Comparison of ENCODE assay signal across 25 cellular contexts in the genomic region with DNA sequence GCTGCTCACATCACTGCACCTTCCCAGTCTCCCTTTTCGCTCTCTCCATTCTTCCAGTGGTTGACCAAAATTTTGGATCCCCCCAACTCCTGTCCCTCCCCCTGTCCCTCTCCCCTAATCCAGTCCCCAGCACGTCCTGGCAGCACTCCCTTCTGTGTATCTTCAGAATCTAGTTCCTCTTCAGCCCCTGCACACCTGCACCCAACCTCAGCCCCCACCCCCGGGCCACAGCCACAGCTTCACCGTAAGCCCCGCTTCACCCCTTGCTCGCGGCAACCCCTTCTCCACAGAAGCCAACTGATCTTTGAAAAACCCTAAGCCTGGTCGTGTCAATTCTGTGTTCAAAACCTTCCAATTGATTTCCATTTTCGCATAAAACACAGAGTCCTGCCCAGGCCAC. TPM values are rescaled to one million over a fixed set of nuclear protein-coding genes. Genes with fewer than 3 reads are reported as not detected.
A peak's percentile ranks its signal among the peaks of the same experiment; 100 is the strongest.
DNase-seq lines count a peak whose midpoint lies in the region; ATAC-seq, FAIRE-seq and TF ChIP-seq lines count a peak whose summit lies in the region.
"Had no signal": no experiment of that assay in that cellular context is flagged by ENCODE, and none has a peak within 500 bp of the region (broad histone marks: within the 10 kb centered on the region; RNA-seq: fewer than 3 reads in every experiment).

No MANE protein-coding gene starts in this region.

- H3K9ac ChIP-seq in neural progenitor cell = no peak overlapping the region
- H3K9ac ChIP-seq: BLaER1 treated with 17β-estradiol and CSF1 and Interleukin-3, amounts not matched to agents 10 nM and 100 nM; GM23248 had no signal

- H3K9me3 ChIP-seq in Caco-2 (no peaks in the 10 kb centered on the region), neural progenitor cell (ENCODE audit: low read depth) (no peaks in the 10 kb centered on the region), SJCRH30 (replicated peaks) (no peaks in the 10 kb centered on the region)
- H3K9me3 ChIP-seq: A549, BE2C had no signal

- FAIRE-seq in D721Med (lab: Jason Lieb, UNC) = no peak
- FAIRE-seq: A549, GM12878, GM19239, H1 had no signal

- DNase-seq in Caco-2 (no peak), neural progenitor cell (ENCODE audit: low spot score) (no peak), UCSD-AML1 (lab: John Stamatoyannopoulos, UW; ENCODE audit: unreplicated experiment) (no peak), SJCRH30 (no peak), D721Med (ENCODE audit: insufficient read length, low spot score) (no peak)
- no peak for DNase-seq in central memory CD8-positive, alpha-beta T cell (ENCODE audit: low spot score in 2 of 2)
- DNase-seq: 8988T; ACHN; AML-193; BE2C; Calu3; CD4-positive, alpha-beta T cell; CD8-positive, alpha-beta memory T cell; DMS153; EL; GDM1; GM23248; H7; HCEC 1CT had no signal

- H3K36me3 ChIP-seq in Caco-2 (ENCODE audit: control insufficient read depth, insufficient read depth, low read length) (peaks cover 2% of the 10 kb centered on the region; the same call in 1 of the 2 replicates), neural progenitor cell (no peaks in the 10 kb centered on the region), SJCRH30 (peaks cover 7% of the 10 kb centered on the region; the same call in 1 of the 2 replicates)
- H3K36me3 ChIP-seq: BE2C had no signal

- H3K4me3 ChIP-seq in Caco-2 (ENCODE audit: low read depth, low read length) = no peak overlapping the region
- H3K4me3 ChIP-seq in neural progenitor cell = no peak overlapping the region
- H3K4me3 ChIP-seq in SJCRH30 = no peak overlapping the region
- H3K4me3 ChIP-seq: A549; BLaER1 treated with 17β-estradiol and CSF1 and Interleukin-3, amounts not matched to agents 10 nM and 100 nM; GM12878; GM23248 had no signal

- no peak overlapping the region for H3K27ac ChIP-seq in neural progenitor cell
- no peak overlapping the region for H3K27ac ChIP-seq in SJCRH30
- H3K27ac ChIP-seq: A549; BLaER1 treated with 17β-estradiol and CSF1 and Interleukin-3, amounts not matched to agents 10 nM and 100 nM; GM23248 had no signal

- ATAC-seq in central memory CD8-positive, alpha-beta T cell (replicated peaks; ENCODE audit: extremely low read depth, poor library complexity, severe bottlenecking) = no peak
- ATAC-seq: A549, GM12878 had no signal

- H3K4me2 ChIP-seq in neural progenitor cell = no peak overlapping the region
- H3K4me2 ChIP-seq: A549; BLaER1 treated with 17β-estradiol and CSF1 and Interleukin-3, amounts not matched to agents 10 nM and 100 nM had no signal

- H3K27me3 ChIP-seq in Caco-2 (replicated peaks; ENCODE audit: control insufficient read depth, insufficient read depth, low read length) (no peaks in the 10 kb centered on the region), neural progenitor cell (no peaks in the 10 kb centered on the region), SJCRH30 (no peaks in the 10 kb centered on the region)
- H3K27me3 ChIP-seq: BE2C; BLaER1 treated with 17β-estradiol and CSF1 and Interleukin-3, amounts not matched to agents 10 nM and 100 nM had no signal

- peak overlapping the region; percentile 3 for H3K27ac Mint-ChIP-seq in Caco-2 (ENCODE audit: unreplicated experiment)
- peak overlapping the region; percentile 5 for H3K27ac Mint-ChIP-seq in central memory CD8-positive, alpha-beta T cell (ENCODE audit: low read depth)
- peak overlapping the region; percentile 58 for H3K27ac Mint-ChIP-seq in neural progenitor cell
- H3K27ac Mint-ChIP-seq: CD14-positive monocyte; CD4-positive, alpha-beta T cell had no signal

- TF ChIP-seq CTCF in Caco-2 (IDR thresholded peaks at IDR 0.05; ENCODE audit: insufficient read depth in 1 of 2, low read depth in 1 of 2, low read length in 1 of 2, severe bottlenecking in 1 of 2, unreplicated experiment in 1 of 2) = no peak
- TF ChIP-seq CTCF in neural progenitor cell (IDR thresholded peaks at IDR 0.05) = no peak
- TF ChIP-seq CTCF in D721Med (IDR thresholded peaks at IDR 0.05; ENCODE audit: insufficient read depth, missing control alignments) = no peak

- no peaks in the 10 kb centered on the region for H3F3A ChIP-seq in neural progenitor cell (ENCODE audit: low read depth)

- H4K20me1 ChIP-seq in neural progenitor cell (ENCODE audit: low read depth) = no peaks in the 10 kb centered on the region
- H4K20me1 ChIP-seq: BLaER1 treated with 17β-estradiol and CSF1 and Interleukin-3, amounts not matched to agents 10 nM and 100 nM had no signal

- H3K27me3 Mint-ChIP-seq in Caco-2 (ENCODE audit: insufficient read depth, unreplicated experiment) = no peaks in the 10 kb centered on the region
- no peaks in the 10 kb centered on the region for H3K27me3 Mint-ChIP-seq in central memory CD8-positive, alpha-beta T cell
- H3K27me3 Mint-ChIP-seq in neural progenitor cell (ENCODE audit: insufficient read depth, low read depth) = peaks cover 6% of the 10 kb centered on the region

- POLR2A ChIA-PET in Caco-2 (lab: Charles Lee) = no interaction called here

- no peaks in the 10 kb centered on the region for H3K79me2 ChIP-seq in neural progenitor cell (ENCODE audit: low read depth)

- CTCF ChIA-PET in Caco-2 (lab: Charles Lee) = no interaction called here

- no peak overlapping the region for H2AFZ ChIP-seq in neural progenitor cell (replicated peaks)
- H2AFZ ChIP-seq: GM23248 had no signal

- intact Hi-C loops in Caco-2 (cut with micrococcal nuclease; ENCODE audit: unreplicated experiment) = no loop called here

- no peaks in the 10 kb centered on the region for H3K9me3 Mint-ChIP-seq in Caco-2 (ENCODE audit: unreplicated experiment)
- no peaks in the 10 kb centered on the region for H3K9me3 Mint-ChIP-seq in central memory CD8-positive, alpha-beta T cell
- no peaks in the 10 kb centered on the region for H3K9me3 Mint-ChIP-seq in neural progenitor cell

- H3K4me1 ChIP-seq in Caco-2 (0 out of 2 replicates have a peak, but pooled peaks cover 3% of the 10 kb centered on the region), neural progenitor cell (no peaks in the 10 kb centered on the region), SJCRH30 (no peaks in the 10 kb centered on the region)
- H3K4me1 ChIP-seq: A549, BE2C had no signal

- H3K36me3 Mint-ChIP-seq in Caco-2 (ENCODE audit: insufficient read depth, unreplicated experiment) (peaks cover 20% of the 10 kb centered on the region), neural progenitor cell (no peaks in the 10 kb centered on the region)
- H3K36me3 Mint-ChIP-seq in central memory CD8-positive, alpha-beta T cell (ENCODE audit: insufficient read depth) = peaks cover 1% of the 10 kb centered on the region
- H3K36me3 Mint-ChIP-seq: CD14-positive monocyte had no signal

- H3K4me1 Mint-ChIP-seq in Caco-2 (ENCODE audit: low read depth, unreplicated experiment) (no peaks in the 10 kb centered on the region), neural progenitor cell (no peaks in the 10 kb centered on the region)
- H3K4me1 Mint-ChIP-seq in central memory CD8-positive, alpha-beta T cell = peaks cover 17% of the 10 kb centered on the region
- H3K4me1 Mint-ChIP-seq: CD14-positive monocyte had no signal

- BruUV-seq in Caco-2 (replicated peaks; lab: Mats Ljungman, UMichigan) = no TSS peak

- H3K4me3 Mint-ChIP-seq in Caco-2 (ENCODE audit: unreplicated experiment) = no peak overlapping the region
- H3K4me3 Mint-ChIP-seq in central memory CD8-positive, alpha-beta T cell = no peak overlapping the region
- H3K4me3 Mint-ChIP-seq in neural progenitor cell = no peak overlapping the region
- H3K4me3 Mint-ChIP-seq: CD14-positive monocyte; CD4-positive, alpha-beta T cell; CD8-positive, alpha-beta memory T cell had no signal

RNA-seq across cellular contexts. Expression of a gene that starts 35.5 kb away (rescaled TPM):
- total RNA-seq in Caco-2 (2022) (12.3 and 12.9 TPM in 2 replicates), neural progenitor cell (ENCODE audit: low replicate concordance) (not detected in 2 replicates)
- total RNA-seq in SJCRH30 (2014; rRNA removed; shearing (Covaris generic)) = 0.12 TPM in 1 of 2 replicates, not detected in the other
- total RNA-seq: CD4-positive, alpha-beta T cell; CD8-positive, alpha-beta memory T cell; GM12878; GM23248 had no signal

Comparison
In these comparisons a context has a peak if more than half of its experiments do, and no peak if none do; other contexts are left out.
1. H3K27ac Mint-ChIP-seq: peak in every context shown above with its lines; median percentile 58 in neural progenitor cell; 5 in central memory CD8-positive, alpha-beta T cell; 3 in Caco-2.
2. RNA of a gene that starts 35.5 kb away (total RNA-seq): 12.3 to 12.9 TPM in Caco-2; 0.12 TPM in SJCRH30 and not detected in neural progenitor cell; every median in the first group is over 10 times any median in the second.